In the genomic region with DNA sequence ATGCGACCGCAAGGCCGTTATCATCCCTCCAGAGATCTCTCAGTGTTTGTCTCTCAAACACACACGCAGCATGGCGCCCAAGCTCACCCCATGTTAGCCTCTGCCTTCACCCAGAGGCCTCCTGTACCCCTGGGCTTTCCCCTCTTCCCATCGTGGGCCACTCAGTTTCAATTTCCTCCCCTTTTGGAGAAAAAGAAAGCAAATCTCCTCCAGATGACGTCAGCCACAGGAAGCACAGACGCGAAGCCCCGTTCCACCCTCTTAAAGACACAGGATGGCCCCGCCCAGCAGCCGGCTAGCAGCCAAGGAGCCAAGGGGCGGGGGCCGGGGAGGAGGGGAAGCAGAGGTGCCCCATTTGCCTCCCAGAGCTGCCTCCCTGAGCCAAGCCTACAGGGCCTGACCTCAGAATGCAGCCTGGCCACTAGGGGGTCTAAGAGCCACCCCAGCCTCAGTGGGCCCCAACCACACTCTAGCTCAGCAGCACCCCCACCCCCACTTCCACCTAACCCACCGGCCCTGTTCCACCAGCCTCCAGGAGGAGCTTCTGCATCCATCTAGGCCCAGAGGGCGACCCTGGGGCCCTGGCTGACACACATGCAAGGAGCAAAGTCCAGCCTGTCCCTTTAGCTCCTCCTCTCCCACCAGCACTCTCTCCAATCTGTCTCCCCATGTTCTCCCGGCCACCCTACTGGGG, we compare ENCODE assay signal across 8 cellular contexts. TPM values are rescaled to one million over a fixed set of nuclear protein-coding genes. Genes with fewer than 3 reads are reported as not detected.
DNase-seq lines count a peak whose midpoint lies in the region; ATAC-seq and TF ChIP-seq lines count a peak whose summit lies in the region.

No MANE protein-coding gene starts in this region.

- DNase-seq in D341Med (ENCODE audit: low spot score) (peak; percentile 96), HT-29 (ENCODE audit: low spot score) (peak; percentile 89), OCI-LY7 (ENCODE audit: low spot score) (peak; percentile 98), activated T-cell treated with anti-CD3 and anti-CD28 coated beads for 4 hours (peak; percentile 89), erythroblast (lab: John Stamatoyannopoulos, UW) (peak; percentile 97 to 98), mucosa of gallbladder (ENCODE audit: low spot score) (peak; percentile 92)
- DNase-seq in stimulated activated CD8-positive, alpha-beta memory T cell treated with anti-CD3 and anti-CD28 coated beads, Interleukin-4, amount 100 ng/mL, for 24 hours (ENCODE audit: low read depth), result peak; percentile 88

- H3K27ac ChIP-seq in OCI-LY7 (ENCODE audit: low read depth, low read length, poor library complexity, severe bottlenecking), result peak overlapping the region; percentile 84

- peak overlapping the region; percentile 67 for H3K4me2 ChIP-seq in OCI-LY7 (ENCODE audit: low read length)

- peaks cover 14% of the 10 kb centered on the region for H3K36me3 ChIP-seq in OCI-LY7 (ENCODE audit: insufficient read depth, low read length)

- intact Hi-C loops in OCI-LY7 (cut with micrococcal nuclease; ENCODE audit: unreplicated experiment), result loop anchor here (1.0 to 2.0 kb wide), 2 partner anchors 19 to 32 kb away; a partner anchor contains a TSS

- peaks cover 48% of the 10 kb centered on the region for H3K4me1 ChIP-seq in OCI-LY7 (ENCODE audit: insufficient read depth, low read length, poor library complexity, severe bottlenecking)

- CTCF ChIA-PET in OCI-LY7 (lab: Charles Lee; ENCODE audit: unreplicated experiment), result interaction anchor here (0.5 to 2.0 kb wide), 14 partner anchors 9 to 555 kb away, joined by 3 to 9 read pairs (median 4); a partner anchor contains a TSS

- BruUV-seq in OCI-LY7 (replicated peaks; lab: Mats Ljungman, UMichigan), result no TSS peak

- peak overlapping the region; percentile 76 for H3K4me3 ChIP-seq in OCI-LY7 (ENCODE audit: low read depth, low read length, poor library complexity, severe bottlenecking)

- no peaks in the 10 kb centered on the region for H3K9me3 ChIP-seq in OCI-LY7 (ENCODE audit: low read length)

- peak overlapping the region; percentile 70 for H2AFZ ChIP-seq in OCI-LY7 (ENCODE audit: low read length)

- no peaks in the 10 kb centered on the region; the same call in 1 of the 2 replicates for H4K20me1 ChIP-seq in OCI-LY7 (ENCODE audit: insufficient read depth, low read length)

- POLR2A ChIA-PET in OCI-LY7 (lab: Charles Lee), result interaction anchor here (0.6 to 2.8 kb wide), 10 partner anchors 10 to 438 kb away, joined by 3 to 19 read pairs (median 5); a partner anchor contains a TSS

- peaks cover 33% of the 10 kb centered on the region for H3K79me2 ChIP-seq in OCI-LY7 (ENCODE audit: insufficient read depth, low read depth, low read length)

- ATAC-seq in GM21360 (IDR thresholded peaks at IDR 0.05; ENCODE audit: unreplicated experiment), result peak; percentile 70

- TF ChIP-seq CTCF in OCI-LY7 (conservative IDR thresholded peaks at IDR 0.05; ENCODE audit: low read length), result peak; percentile 82

- H3K9me2 ChIP-seq in OCI-LY7 (ENCODE audit: insufficient read depth, low read length), result no peaks in the 10 kb centered on the region

- peak; percentile 91 for TF ChIP-seq POLR2A in erythroblast (IDR thresholded peaks at IDR 0.05; ENCODE audit: low read length)

RNA-seq across cellular contexts. Expression of a gene that starts 26.5 kb away (rescaled TPM):
- total RNA-seq in HT-29 (2014; rRNA removed; shearing (Covaris generic)), result 6.7 and 7.7 TPM in 2 replicates
- 16.3 and 16.8 TPM in 2 replicates for total RNA-seq in OCI-LY7 (2014; rRNA removed; shearing (Covaris generic))
- total RNA-seq in OCI-LY7 (2022) (20.3 and 24.5 TPM in 2 replicates), mucosa of gallbladder (4.6 TPM)

RNA-seq across cellular contexts. Expression of a gene that starts 30.9 kb away (rescaled TPM):
- 83.6 and 85.4 TPM in 2 replicates for total RNA-seq in HT-29 (2014; rRNA removed; shearing (Covaris generic))
- total RNA-seq in OCI-LY7 (2014; rRNA removed; shearing (Covaris generic)), result 80.5 and 102 TPM in 2 replicates
- 97.1 and 97.3 TPM in 2 replicates for total RNA-seq in OCI-LY7 (2022)
- total RNA-seq in mucosa of gallbladder, result 181 TPM

RNA-seq across cellular contexts. Expression of a gene that starts 33.0 kb away (rescaled TPM):
- total RNA-seq in HT-29 (2014; rRNA removed; shearing (Covaris generic)), result 173 and 180 TPM in 2 replicates
- 313 and 486 TPM in 2 replicates for total RNA-seq in OCI-LY7 (2014; rRNA removed; shearing (Covaris generic))
- 226 and 250 TPM in 2 replicates for total RNA-seq in OCI-LY7 (2022)
- 165 TPM for total RNA-seq in mucosa of gallbladder

RNA-seq across cellular contexts. Expression of a gene that starts 33.2 kb away (rescaled TPM):
- 19.1 and 24.3 TPM in 2 replicates for total RNA-seq in HT-29 (2014; rRNA removed; shearing (Covaris generic))
- total RNA-seq in OCI-LY7 (2014; rRNA removed; shearing (Covaris generic)), result 22.0 and 23.0 TPM in 2 replicates
- total RNA-seq in OCI-LY7 (2022) (21.2 and 24.9 TPM in 2 replicates), mucosa of gallbladder (10.1 TPM)

RNA-seq across cellular contexts. Expression of a gene that starts 43.2 kb away (rescaled TPM):
- total RNA-seq in HT-29 (2014; rRNA removed; shearing (Covaris generic)), result 194 and 209 TPM in 2 replicates
- 4.4 and 14.9 TPM in 2 replicates for total RNA-seq in OCI-LY7 (2014; rRNA removed; shearing (Covaris generic))
- total RNA-seq in OCI-LY7 (2022) (6.4 and 7.7 TPM in 2 replicates), mucosa of gallbladder (257 TPM)

Comparison
In these comparisons a context has a peak if more than half of its experiments do, and no peak if none do; other contexts are left out.
1. Peak in every context shown above with its lines: DNase-seq, ATAC-seq, H3K4me3 ChIP-seq and H3K27ac ChIP-seq.